18 cellular contexts compared by ENCODE assay signal in the genomic region with DNA sequence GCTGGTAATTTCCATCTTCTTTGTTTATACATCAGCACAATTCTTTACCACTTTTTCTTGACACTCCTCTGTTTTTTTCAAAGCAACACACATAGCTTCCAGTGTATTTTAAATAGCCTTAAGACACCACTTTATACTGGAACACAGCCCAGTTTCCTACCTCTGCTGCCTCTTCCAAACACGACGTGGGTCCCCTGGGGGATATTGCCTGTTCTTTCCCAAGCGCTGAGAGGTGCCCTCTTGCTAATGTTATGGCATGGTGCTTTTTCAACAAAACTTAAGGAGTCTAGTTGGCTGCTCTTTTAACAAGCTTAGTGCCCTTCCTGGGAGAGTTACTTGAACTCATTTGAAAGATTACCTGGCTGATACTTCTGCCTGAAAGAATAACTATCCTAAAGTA.
DNase-seq lines count a peak whose midpoint lies in the region; ATAC-seq and TF ChIP-seq lines count a peak whose summit lies in the region.
"Had no signal": no experiment of that assay in that cellular context is flagged by ENCODE, and none has a peak within 500 bp of the region (broad histone marks: within the 10 kb centered on the region; RNA-seq: fewer than 3 reads in every experiment).

No MANE protein-coding gene starts in this region.

- no peak overlapping the region for H3K4me3 Mint-ChIP-seq in stimulated activated effector memory CD8-positive, alpha-beta T cell treated with anti-CD3 and anti-CD28 coated beads, Interleukin-12 subunit alpha, Interleukin-12 subunit beta, amount 100 ng/mL, for 72 hours
- H3K4me3 Mint-ChIP-seq: H9, T-cell had no signal

- H3K27ac ChIP-seq in thyroid gland, result peak overlapping the region; percentile 83 to 93 (median 86)
- H3K27ac ChIP-seq: A549 had no signal

- ATAC-seq in stimulated activated effector memory CD8-positive, alpha-beta T cell treated with anti-CD3 and anti-CD28 coated beads, Interleukin-12 subunit alpha, Interleukin-12 subunit beta, amount 100 ng/mL, for 72 hours, result no peak
- ATAC-seq: A549, K562, Panc1, T-cell had no signal

- no peaks in the 10 kb centered on the region for H3K27me3 ChIP-seq in thyroid gland

- no peak overlapping the region for H3K4me3 ChIP-seq in thyroid gland (replicated peaks in 1 of 3)
- H3K4me3 ChIP-seq: A549, K562 had no signal

- DNase-seq in NCI-H82 (lab: John Stamatoyannopoulos, UW) (peak; percentile 34), NCI-H82 treated with DMSO at 0.1 percent for 48 hours (lab: John Stamatoyannopoulos, UW; ENCODE audit: unreplicated experiment) (no peak), NCI-H1092 treated with DMSO at 0.1 percent for 48 hours (lab: John Stamatoyannopoulos, UW) (peak; percentile 37), NCI-H2171 treated with DMSO at 0.1 percent for 48 hours (lab: John Stamatoyannopoulos, UW) (peak; percentile 89), thyroid gland (peak; percentile 86 to 92), putamen (ENCODE audit: low spot score) (no peak), EL (no peak)
- no peak for DNase-seq in stimulated activated effector memory CD8-positive, alpha-beta T cell treated with anti-CD3 and anti-CD28 coated beads, Interleukin-12 subunit alpha, Interleukin-12 subunit beta, amount 100 ng/mL, for 72 hours (ENCODE audit: low spot score in 2 of 2)
- DNase-seq: C1 segment of cervical spinal cord, DMS53, H9, MV-4-11, NCI-H1694, T-cell, T-helper 9 cell had no signal

- TF ChIP-seq POLR2A in thyroid gland (IDR thresholded peaks at IDR 0.05), result no peak

- TF ChIP-seq CTCF in thyroid gland (IDR thresholded peaks at IDR 0.05), result peak in 1 of 6 experiments; percentile 4

- WGBS in thyroid gland, 2 donors, result 16 to 23% methylated on average over 3 of the region's 3 CpGs

- peaks cover 70 to 72% of the 10 kb centered on the region in 2 donors for H3K4me1 ChIP-seq in thyroid gland
- H3K4me1 ChIP-seq: A549 had no signal

- no peaks in the 10 kb centered on the region for H3K9me3 ChIP-seq in thyroid gland
- H3K9me3 ChIP-seq: A549 had no signal

- H3K27ac Mint-ChIP-seq in stimulated activated effector memory CD8-positive, alpha-beta T cell treated with anti-CD3 and anti-CD28 coated beads, Interleukin-12 subunit alpha, Interleukin-12 subunit beta, amount 100 ng/mL, for 72 hours, result no peak overlapping the region
- H3K27ac Mint-ChIP-seq: H9, T-cell had no signal

- H3K36me3 ChIP-seq in thyroid gland, result no peaks in the 10 kb centered on the region

- peaks cover 4% of the 10 kb centered on the region for H3K9me3 Mint-ChIP-seq in stimulated activated effector memory CD8-positive, alpha-beta T cell treated with anti-CD3 and anti-CD28 coated beads, Interleukin-12 subunit alpha, Interleukin-12 subunit beta, amount 100 ng/mL, for 72 hours
- H3K9me3 Mint-ChIP-seq: H9, T-cell had no signal

- intact Hi-C loops in thyroid gland (cut with DNase I), result loop anchor here (10.0 kb wide), 1 partner anchor 117 kb away; the partner anchor contains the start of gene OLFM4

- no peaks in the 10 kb centered on the region for H3K4me1 Mint-ChIP-seq in stimulated activated effector memory CD8-positive, alpha-beta T cell treated with anti-CD3 and anti-CD28 coated beads, Interleukin-12 subunit alpha, Interleukin-12 subunit beta, amount 100 ng/mL, for 72 hours
- H3K4me1 Mint-ChIP-seq: T-cell had no signal

- no peaks in the 10 kb centered on the region for H3K36me3 Mint-ChIP-seq in stimulated activated effector memory CD8-positive, alpha-beta T cell treated with anti-CD3 and anti-CD28 coated beads, Interleukin-12 subunit alpha, Interleukin-12 subunit beta, amount 100 ng/mL, for 72 hours
- H3K36me3 Mint-ChIP-seq: T-cell had no signal

Comparison
In these comparisons a context has a peak if more than half of its experiments do, and no peak if none do; other contexts are left out.
1. DNase-seq: peak in NCI-H82 (single experiment), NCI-H1092 treated with DMSO at 0.1 percent for 48 hours (single experiment), NCI-H2171 treated with DMSO at 0.1 percent for 48 hours (single experiment) and thyroid gland (2 of 2); none in NCI-H82 treated with DMSO at 0.1 percent for 48 hours (single experiment), putamen (single experiment), EL (single experiment) and stimulated activated effector memory CD8-positive, alpha-beta T cell treated with anti-CD3 and anti-CD28 coated beads, Interleukin-12 subunit alpha, Interleukin-12 subunit beta, amount 100 ng/mL, for 72 hours (0 of 2).